Comparison of ENCODE assay signal across 8 cellular contexts in the genomic region with DNA sequence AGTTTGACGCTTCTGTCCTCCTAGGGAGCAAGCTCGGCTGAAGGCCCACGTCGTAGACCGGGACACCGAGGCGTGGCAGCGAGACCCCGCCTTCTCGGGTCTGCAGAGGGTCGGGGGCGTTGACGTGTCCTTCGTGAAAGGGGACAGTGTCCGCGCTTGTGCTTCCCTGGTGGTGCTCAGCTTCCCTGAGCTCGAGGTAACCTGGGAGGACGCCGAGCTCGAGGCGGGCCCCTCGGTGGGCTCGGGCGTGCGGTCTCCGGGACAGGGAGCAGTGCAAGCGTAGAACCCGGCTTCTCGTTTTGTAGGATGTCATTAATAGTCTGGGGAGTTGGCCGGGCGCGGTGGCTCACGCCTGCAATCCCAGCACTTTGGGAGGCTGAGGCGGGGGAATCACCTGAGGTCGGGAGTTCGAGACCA. TPM values are rescaled to one million over a fixed set of nuclear protein-coding genes. Genes with fewer than 3 reads are reported as not detected.
DNase-seq lines count a peak whose midpoint lies in the region; ATAC-seq and TF ChIP-seq lines count a peak whose summit lies in the region.

No MANE protein-coding gene starts in this region.

- peak overlapping the region; percentile 9 for H2BK120ac ChIP-seq in trophoblast cell (ENCODE audit: insufficient read depth, low read length, poor library complexity)

- peaks cover 8% of the 10 kb centered on the region for H3K79me1 ChIP-seq in trophoblast cell (ENCODE audit: low read length)

- H3K4ac ChIP-seq in trophoblast cell (ENCODE audit: low read depth, low read length), result peak overlapping the region; percentile 21

- peaks cover 13% of the 10 kb centered on the region for H3K4me1 ChIP-seq in OCI-LY1 (ENCODE audit: insufficient read depth, low read length, severe bottlenecking)
- peaks cover 2 to 9% of the 10 kb centered on the region in 2 donors for H3K4me1 ChIP-seq in esophagus (ENCODE audit: control insufficient read depth in 2 of 2, insufficient read depth in 2 of 2, low read length in 1 of 2)
- peaks cover 5 to 9% of the 10 kb centered on the region in 2 experiments for H3K4me1 ChIP-seq in trophoblast cell (ENCODE audit: control insufficient read depth in 1 of 2, insufficient read depth in 2 of 2, low read length in 2 of 2)

- H4K91ac ChIP-seq in trophoblast cell (ENCODE audit: low read depth, low read length), result peak overlapping the region; percentile 33

- H2BK5ac ChIP-seq in trophoblast cell (ENCODE audit: low read depth, low read length, poor library complexity), result peak overlapping the region; percentile 18

- H3K14ac ChIP-seq in trophoblast cell (ENCODE audit: low read length), result peak overlapping the region; percentile 45

- H2AFZ ChIP-seq in OCI-LY1 (ENCODE audit: low read length) (no peak overlapping the region), trophoblast cell (ENCODE audit: insufficient read depth, low read length, poor library complexity) (peak overlapping the region; percentile 46)

- TF ChIP-seq CTCF in OCI-LY1 (IDR thresholded peaks at IDR 0.05; ENCODE audit: low read length), result no peak

- H3K79me2 ChIP-seq in OCI-LY1 (ENCODE audit: insufficient read depth, low read length), result no peaks in the 10 kb centered on the region
- H3K79me2 ChIP-seq in trophoblast cell (ENCODE audit: control insufficient read depth, insufficient read depth, low read length, poor library complexity), result peaks cover 6% of the 10 kb centered on the region

- no peak overlapping the region for H3K23ac ChIP-seq in trophoblast cell (ENCODE audit: low read length)

- H4K20me1 ChIP-seq in OCI-LY1 (ENCODE audit: insufficient read depth, low read length), result no peaks in the 10 kb centered on the region

- 4 to 6% methylated on average over 36 of the region's 36 CpGs for WGBS in esophagus, 2 donors
- WGBS in trophoblast cell (ENCODE audit: extremely low coverage, insufficient coverage, insufficient read length), result no CpG with 5 or more reads among the region's 36 CpGs

- H3K9me3 ChIP-seq in OCI-LY1 (ENCODE audit: low read length) (no peaks in the 10 kb centered on the region), esophagus (ENCODE audit: control insufficient read depth in 2 of 2, insufficient read depth in 1 of 2, low read depth in 1 of 2, low read length in 1 of 2) (no peaks in the 10 kb centered on the region), trophoblast cell (ENCODE audit: insufficient read depth, low read depth, low read length) (no peaks in the 10 kb centered on the region)

- H2BK12ac ChIP-seq in trophoblast cell (ENCODE audit: low read length), result no peak overlapping the region

- H4K8ac ChIP-seq in trophoblast cell (ENCODE audit: low read depth, low read length), result peak overlapping the region; percentile 94

- H4K12ac ChIP-seq in trophoblast cell (ENCODE audit: low read depth, low read length), result peak overlapping the region; percentile 31

- ATAC-seq in GM18498 (IDR thresholded peaks at IDR 0.05; ENCODE audit: unreplicated experiment) (peak; percentile 32), GM19463 (IDR thresholded peaks at IDR 0.05; ENCODE audit: unreplicated experiment) (no peak)

- H3K18ac ChIP-seq in trophoblast cell (ENCODE audit: low read length), result peak overlapping the region; percentile 13

- peak overlapping the region; percentile 67 for H3K4me3 ChIP-seq in OCI-LY1 (ENCODE audit: low read depth, low read length, poor library complexity, severe bottlenecking)
- peak overlapping the region; percentile 73 to 81 for H3K4me3 ChIP-seq in esophagus (ENCODE audit: low read depth in 1 of 2, low read length in 2 of 2)
- H3K4me3 ChIP-seq in trophoblast cell (ENCODE audit: low read depth, low read length), result peak overlapping the region; percentile 93

- DNase-seq in trophoblast cell (no peak), RKO (ENCODE audit: low spot score) (no peak), activated gamma-delta T cell treated with Interleukin-2 at 50 U/mL for 16 hours (no peak), DMS53 treated with DMSO at 0.1 percent for 48 hours (lab: John Stamatoyannopoulos, UW; ENCODE audit: unreplicated experiment) (no peak)

- H3K9ac ChIP-seq in OCI-LY1 (ENCODE audit: low read length), result peak overlapping the region; percentile 59
- H3K9ac ChIP-seq in trophoblast cell (ENCODE audit: low read length), result peak overlapping the region; percentile 91

- no peak overlapping the region for H3K27ac ChIP-seq in OCI-LY1 (ENCODE audit: low read depth, low read length, poor library complexity, severe bottlenecking)
- H3K27ac ChIP-seq in esophagus (ENCODE audit: low read depth in 2 of 2, low read length in 1 of 2), result peak overlapping the region; percentile 95 to 97
- peak overlapping the region; percentile 5 for H3K27ac ChIP-seq in trophoblast cell (ENCODE audit: low read depth, low read length)

- H3K27me3 ChIP-seq in OCI-LY1 (ENCODE audit: insufficient read depth, low read length) (peaks cover 14% of the 10 kb centered on the region; the same call in 1 of the 2 replicates), esophagus (ENCODE audit: control insufficient read depth in 1 of 2, insufficient read depth in 2 of 2, low read length in 2 of 2) (no peaks in the 10 kb centered on the region), trophoblast cell (ENCODE audit: insufficient read depth, low read length) (no peaks in the 10 kb centered on the region)

- peak overlapping the region; percentile 40 for H2AK5ac ChIP-seq in trophoblast cell (ENCODE audit: low read length)

- no peaks in the 10 kb centered on the region for H3K9me2 ChIP-seq in OCI-LY1 (ENCODE audit: low read depth, low read length)

- H3K4me2 ChIP-seq in OCI-LY1 (ENCODE audit: low read length) (peak overlapping the region; percentile 72), trophoblast cell (ENCODE audit: low read length) (peak overlapping the region; percentile 100)

- H3K36me3 ChIP-seq in OCI-LY1 (ENCODE audit: insufficient read depth, low read length), result no peaks in the 10 kb centered on the region
- H3K36me3 ChIP-seq in esophagus (ENCODE audit: control insufficient read depth in 2 of 2, insufficient read depth in 2 of 2, low read length in 1 of 2), result peaks cover 0 to 16% of the 10 kb centered on the region in 2 donors
- H3K36me3 ChIP-seq in trophoblast cell (ENCODE audit: control insufficient read depth in 1 of 2, insufficient read depth in 2 of 2, low read length in 2 of 2), result peaks cover 11 to 23% of the 10 kb centered on the region in 2 experiments

- H3F3A ChIP-seq in OCI-LY1 (ENCODE audit: insufficient read depth, low read length), result no peaks in the 10 kb centered on the region

RNA-seq across cellular contexts. Expression of gene ENDOV, which starts 0.7 kb away (rescaled TPM):
- polyA plus RNA-seq in esophagus, result 10 to 100 TPM; 10.8 to 11.9 TPM
- polyA plus RNA-seq in trophoblast cell (2013), result 18.5 and 18.8 TPM in 2 replicates
